ENCODE assay signal across 17 cellular contexts in the genomic region with DNA sequence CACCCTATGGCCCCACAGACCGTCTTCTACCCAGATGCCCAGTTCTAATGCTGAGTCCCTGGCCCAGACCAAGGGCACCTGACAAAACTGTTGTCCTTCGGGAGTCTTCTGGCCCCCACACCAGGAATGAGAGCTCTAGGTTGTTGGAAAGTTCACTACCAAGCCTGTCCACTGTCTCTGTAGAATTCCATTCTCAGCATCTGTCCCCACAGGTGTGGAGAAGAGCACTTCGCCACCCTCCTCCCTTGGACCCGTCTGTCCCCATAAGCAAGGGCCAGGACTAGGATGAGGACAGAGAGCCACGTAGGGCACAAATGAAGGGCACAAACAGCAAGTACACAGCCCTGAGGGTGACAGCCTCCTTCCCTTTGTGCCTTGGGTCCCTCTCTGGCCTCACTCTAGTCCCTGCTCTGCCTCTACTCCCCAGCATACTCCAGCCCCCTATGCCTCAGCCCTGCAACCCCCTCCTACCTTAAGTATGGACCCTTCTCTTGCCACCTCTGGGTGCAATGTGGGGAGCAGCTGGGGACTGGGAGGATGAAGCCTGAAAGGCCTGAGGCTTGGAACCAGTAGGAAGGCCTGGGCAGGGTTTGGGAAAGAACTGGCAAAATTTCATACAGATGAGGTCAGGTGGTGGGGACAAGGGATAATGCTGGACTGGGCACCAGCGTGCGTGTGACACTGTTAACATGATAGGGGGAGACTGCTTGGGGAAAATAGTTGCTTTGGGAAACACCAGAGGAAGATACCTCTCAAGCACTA. TPM values are rescaled to one million over a fixed set of nuclear protein-coding genes. Genes with fewer than 3 reads are reported as not detected.
A peak's percentile ranks its signal among the peaks of the same experiment; 100 is the strongest.
DNase-seq lines count a peak whose midpoint lies in the region; ATAC-seq and TF ChIP-seq lines count a peak whose summit lies in the region.
"Had no signal": no experiment of that assay in that cellular context is flagged by ENCODE, and none has a peak within 500 bp of the region (broad histone marks: within the 10 kb centered on the region; RNA-seq: fewer than 3 reads in every experiment).

No MANE protein-coding gene starts in this region.

- H3K9me3 Mint-ChIP-seq in stimulated activated naive CD8-positive, alpha-beta T cell treated with anti-CD3 and anti-CD28 coated beads, Interleukin-15, amount 100 ng/mL, for 72 hours: no peaks in the 10 kb centered on the region
- no peaks in the 10 kb centered on the region for H3K9me3 Mint-ChIP-seq in neural crest cell
- H3K9me3 Mint-ChIP-seq: HFFc6; T-helper 2 cell treated with Interferon-gamma antibody and Interleukin-4, amounts not matched to agents 5 μg/mL and 100 μg/mL, for 36 hours had no signal

- peaks cover 20% of the 10 kb centered on the region for H3K79me2 ChIP-seq in hepatocyte

- no peak for DNase-seq in stimulated activated naive CD8-positive, alpha-beta T cell treated with anti-CD3 and anti-CD28 coated beads, Interleukin-15, amount 100 ng/mL, for 72 hours
- no peak for DNase-seq in stimulated activated naive CD8-positive, alpha-beta T cell treated with anti-CD3 and anti-CD28 coated beads, Interleukin-15, Interleukin-2, amounts not matched to agents 100 U/mL and 50 U/mL, for 24 hours
- DNase-seq in hepatocyte (ENCODE audit: low spot score) (no peak), neural crest cell (ENCODE audit: low read depth, low spot score) (no peak), AG20443 (ENCODE audit: low spot score) (no peak), ACHN (no peak), DMS 273 treated with DMSO at 0.1 percent for 48 hours (lab: John Stamatoyannopoulos, UW) (no peak)
- DNase-seq: activated gamma-delta T cell, gastrocnemius medialis, HFFc6, NCI-H446 treated with DMSO at 0.1 percent for 48 hours, SHP77 had no signal

- H4K20me1 ChIP-seq in hepatocyte (ENCODE audit: insufficient read depth, poor library complexity, severe bottlenecking): no peaks in the 10 kb centered on the region

- H2AFZ ChIP-seq in hepatocyte: peak overlapping the region; percentile 50

- no peaks in the 10 kb centered on the region for H3K9me3 ChIP-seq in hepatocyte (ENCODE audit: low read depth)
- H3K9me3 ChIP-seq: colonic mucosa, gastrocnemius medialis had no signal

- peaks cover 23% of the 10 kb centered on the region for H3K4me1 ChIP-seq in hepatocyte (ENCODE audit: insufficient read depth)
- H3K4me1 ChIP-seq: colonic mucosa had no signal

- TF ChIP-seq CTCF in hepatocyte (IDR thresholded peaks at IDR 0.05; ENCODE audit: poor library complexity) (no peak), neural crest cell (conservative IDR thresholded peaks at IDR 0.05) (no peak)

- H3K27ac ChIP-seq in hepatocyte: peak overlapping the region; percentile 90
- H3K27ac ChIP-seq: colonic mucosa, epithelial cell of prostate, gastrocnemius medialis had no signal

- no peak overlapping the region for H3K4me3 ChIP-seq in hepatocyte
- H3K4me3 ChIP-seq: gastrocnemius medialis had no signal

- peak overlapping the region; percentile 79 for H3K4me2 ChIP-seq in hepatocyte

- no peaks in the 10 kb centered on the region for H3K27me3 ChIP-seq in hepatocyte
- H3K27me3 ChIP-seq: gastrocnemius medialis had no signal

- ATAC-seq in stimulated activated naive CD8-positive, alpha-beta T cell treated with anti-CD3 and anti-CD28 coated beads, Interleukin-15, amount 100 ng/mL, for 72 hours: no peak
- ATAC-seq in stimulated activated naive CD8-positive, alpha-beta T cell treated with anti-CD3 and anti-CD28 coated beads, Interleukin-15, Interleukin-2, amounts not matched to agents 100 U/mL and 50 U/mL, for 24 hours: no peak
- no peak for ATAC-seq in HG02763 (IDR thresholded peaks at IDR 0.05; ENCODE audit: unreplicated experiment)
- ATAC-seq: activated CD4-positive, CD25-positive, alpha-beta regulatory T cell treated with anti-CD3 and anti-CD28 coated beads, Interleukin-2, amount 50 U/mL, for 24 hours; gastrocnemius medialis had no signal

- H3K27me3 Mint-ChIP-seq in stimulated activated naive CD8-positive, alpha-beta T cell treated with anti-CD3 and anti-CD28 coated beads, Interleukin-15, amount 100 ng/mL, for 72 hours: peaks cover 47% of the 10 kb centered on the region
- H3K27me3 Mint-ChIP-seq in neural crest cell (ENCODE audit: low read depth): peaks cover 26% of the 10 kb centered on the region

- H3K36me3 ChIP-seq in hepatocyte (replicated peaks; ENCODE audit: insufficient read depth, low read depth): no peaks in the 10 kb centered on the region
- H3K36me3 ChIP-seq: colonic mucosa, gastrocnemius medialis had no signal

- peaks cover 36% of the 10 kb centered on the region for H3K4me1 Mint-ChIP-seq in stimulated activated naive CD8-positive, alpha-beta T cell treated with anti-CD3 and anti-CD28 coated beads, Interleukin-15, amount 100 ng/mL, for 72 hours
- H3K4me1 Mint-ChIP-seq in neural crest cell: peaks cover 9% of the 10 kb centered on the region

- no peak overlapping the region for H3K27ac Mint-ChIP-seq in stimulated activated naive CD8-positive, alpha-beta T cell treated with anti-CD3 and anti-CD28 coated beads, Interleukin-15, amount 100 ng/mL, for 72 hours
- H3K27ac Mint-ChIP-seq in neural crest cell (ENCODE audit: unreplicated experiment): no peak overlapping the region
- H3K27ac Mint-ChIP-seq: HFFc6; T-helper 2 cell treated with Interferon-gamma antibody and Interleukin-4, amounts not matched to agents 5 μg/mL and 100 μg/mL, for 36 hours had no signal

- 79% methylated on average over 6 of the region's 7 CpGs for WGBS in hepatocyte (ENCODE audit: low lambda C conversion rate, missing lambda C conversion rate)

- peak overlapping the region; percentile 32 to 56 for H3K4me3 Mint-ChIP-seq in stimulated activated naive CD8-positive, alpha-beta T cell treated with anti-CD3 and anti-CD28 coated beads, Interleukin-15, amount 100 ng/mL, for 72 hours
- H3K4me3 Mint-ChIP-seq in neural crest cell: peak overlapping the region; percentile 76
- H3K4me3 Mint-ChIP-seq: HFFc6; T-helper 2 cell treated with Interferon-gamma antibody and Interleukin-4, amounts not matched to agents 5 μg/mL and 100 μg/mL, for 36 hours had no signal

- no peaks in the 10 kb centered on the region for H3K9me2 ChIP-seq in hepatocyte (replicated peaks; ENCODE audit: insufficient read depth)

- in situ Hi-C loops in ACHN (cut with HindIII; ENCODE audit: low pct_ligation_motif_present, low pct_unique_long_range_greater_than_20kb, low sequenced_read_pairs): no loop called here

- H3K36me3 Mint-ChIP-seq in neural crest cell (ENCODE audit: low read depth): no peaks in the 10 kb centered on the region

RNA-seq across cellular contexts. Expression of gene LZTS3, which starts 4.3 kb away (rescaled TPM):
- total RNA-seq in hepatocyte: 36.4 and 38.1 TPM in 2 replicates
- polyA plus RNA-seq in hepatocyte: 32.7 and 35.3 TPM in 2 replicates
- total RNA-seq in neural crest cell: 10.8 and 11.0 TPM in 2 replicates

RNA-seq across cellular contexts. Expression of gene FASTKD5, which starts 9.3 kb away (rescaled TPM):
- total RNA-seq in hepatocyte (25.2 and 27.8 TPM in 2 replicates), neural crest cell (17.1 and 18.8 TPM in 2 replicates)
- 16.0 and 21.8 TPM in 2 replicates for polyA plus RNA-seq in hepatocyte

RNA-seq across cellular contexts. Expression of gene UBOX5, which starts 9.3 kb away (rescaled TPM):
- total RNA-seq in hepatocyte (4.0 and 4.8 TPM in 2 replicates), neural crest cell (8.3 and 9.8 TPM in 2 replicates)
- 5.8 and 6.1 TPM in 2 replicates for polyA plus RNA-seq in hepatocyte

RNA-seq across cellular contexts. Expression of gene DDRGK1, which starts 35.5 kb away (rescaled TPM):
- total RNA-seq in hepatocyte: 92.9 and 95.2 TPM in 2 replicates
- polyA plus RNA-seq in hepatocyte: 154 and 159 TPM in 2 replicates
- total RNA-seq in neural crest cell: 56.6 and 57.2 TPM in 2 replicates

RNA-seq across cellular contexts. Expression of gene ITPA, which starts 40.3 kb away (rescaled TPM):
- total RNA-seq in hepatocyte (27.8 and 33.5 TPM in 2 replicates), neural crest cell (58.7 and 67.0 TPM in 2 replicates)
- polyA plus RNA-seq in hepatocyte: 48.2 and 73.9 TPM in 2 replicates
